11 cellular contexts compared by ENCODE assay signal in the genomic region with DNA sequence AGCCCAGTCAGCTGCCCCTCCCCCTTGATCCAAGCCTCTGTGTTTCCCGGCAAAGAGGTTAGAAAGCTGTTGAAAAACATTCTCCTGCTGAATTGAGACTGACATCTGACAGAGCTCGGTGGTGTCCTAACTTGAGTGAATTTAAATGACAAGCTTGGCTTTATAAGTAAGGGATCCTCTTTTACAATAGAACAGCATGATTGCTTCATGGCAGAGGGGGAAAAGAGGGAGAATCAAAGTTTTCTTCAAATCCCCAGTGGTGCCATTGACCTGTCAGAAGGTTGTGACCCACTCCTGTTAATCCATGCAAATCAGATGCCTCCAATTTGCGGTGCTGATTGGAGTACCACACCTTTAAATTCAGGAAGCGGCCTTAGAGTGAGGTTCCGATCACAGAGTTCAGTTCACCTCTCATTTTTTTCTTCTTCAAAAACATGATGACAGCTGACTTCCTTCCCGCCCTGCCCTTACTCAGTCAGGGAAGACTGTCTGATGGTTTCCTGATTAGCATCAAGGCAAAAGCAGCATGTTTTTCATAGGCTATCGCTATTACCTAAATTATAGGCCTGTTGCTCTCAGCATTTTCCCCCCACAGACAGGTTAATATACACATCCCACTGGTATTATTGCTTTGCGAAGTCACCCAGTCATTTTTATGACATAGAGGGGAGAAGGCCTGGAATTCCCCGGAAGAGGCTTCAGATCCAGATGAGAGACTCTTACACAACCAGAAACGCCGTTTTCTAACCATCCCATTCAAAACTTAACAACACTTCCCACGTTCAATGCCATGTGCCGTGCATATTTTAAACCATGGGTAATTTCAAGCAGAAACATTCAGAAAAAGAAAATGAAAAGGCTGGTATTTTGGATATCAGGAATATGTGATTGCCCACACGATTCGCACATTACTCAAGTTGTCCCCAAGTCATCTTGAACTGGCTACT.
DNase-seq lines count a peak whose midpoint lies in the region; ATAC-seq, FAIRE-seq and TF ChIP-seq lines count a peak whose summit lies in the region.
"Had no signal": no experiment of that assay in that cellular context is flagged by ENCODE, and none has a peak within 500 bp of the region (broad histone marks: within the 10 kb centered on the region; RNA-seq: fewer than 3 reads in every experiment).

No MANE protein-coding gene starts in this region.

- H3K36me3 ChIP-seq in Peyer's patch: no peaks in the 10 kb centered on the region
- no peaks in the 10 kb centered on the region for H3K36me3 ChIP-seq in Caco-2 (ENCODE audit: control insufficient read depth, insufficient read depth, low read length)
- H3K36me3 ChIP-seq: MG63, tibial nerve had no signal

- no peaks in the 10 kb centered on the region for H3K27me3 Mint-ChIP-seq in naive thymus-derived CD8-positive, alpha-beta T cell
- H3K27me3 Mint-ChIP-seq in Calu3 (ENCODE audit: unreplicated experiment) (no peaks in the 10 kb centered on the region), Caco-2 (ENCODE audit: insufficient read depth, unreplicated experiment) (peaks cover 6% of the 10 kb centered on the region)
- no peaks in the 10 kb centered on the region for H3K27me3 Mint-ChIP-seq in activated CD8-positive, alpha-beta T cell treated with anti-CD3 and anti-CD28 coated beads, Interleukin-2, amount 10 ng/mL, durations not matched to agents 7 days and 5 days (ENCODE audit: low read depth)
- H3K27me3 Mint-ChIP-seq: dendritic cell treated with granulocyte-macrophage colony-stimulating factor and Interleukin-4, amounts not matched to agents 40 ng/mL and 50 ng/mL, for 4 days had no signal

- POLR2A ChIA-PET in naive thymus-derived CD8-positive, alpha-beta T cell (lab: Charles Lee): no interaction called here
- POLR2A ChIA-PET in Caco-2 (lab: Charles Lee): no interaction called here
- POLR2A ChIA-PET in activated CD8-positive, alpha-beta T cell treated with anti-CD3 and anti-CD28 coated beads, Interleukin-2, amount 10 ng/mL, durations not matched to agents 7 days and 5 days (lab: Charles Lee): no interaction called here

- intact Hi-C loops in Calu3 (cut with micrococcal nuclease; ENCODE audit: unreplicated experiment): no loop called here
- intact Hi-C loops in Caco-2 (cut with micrococcal nuclease; ENCODE audit: unreplicated experiment): no loop called here

- FAIRE-seq in GM12891 (lab: Jason Lieb, UNC): peak; percentile 83

- H3K27ac ChIP-seq in Peyer's patch: peak overlapping the region in 3 of 4 donors; percentile 2 to 73 (median 14)

- H3K4me3 ChIP-seq in Peyer's patch: no peak overlapping the region
- no peak overlapping the region for H3K4me3 ChIP-seq in Caco-2 (ENCODE audit: low read depth, low read length)
- H3K4me3 ChIP-seq: MG63, tibial nerve had no signal

- peak overlapping the region in 6 of 10 donors; percentile 23 to 81 (median 69) for H3K27ac Mint-ChIP-seq in naive thymus-derived CD8-positive, alpha-beta T cell
- H3K27ac Mint-ChIP-seq in Calu3 (ENCODE audit: unreplicated experiment): no peak overlapping the region
- no peak overlapping the region for H3K27ac Mint-ChIP-seq in Caco-2 (ENCODE audit: unreplicated experiment)
- no peak overlapping the region for H3K27ac Mint-ChIP-seq in activated CD8-positive, alpha-beta T cell treated with anti-CD3 and anti-CD28 coated beads, Interleukin-2, amount 10 ng/mL, durations not matched to agents 7 days and 5 days
- H3K27ac Mint-ChIP-seq: dendritic cell treated with granulocyte-macrophage colony-stimulating factor and Interleukin-4, amounts not matched to agents 40 ng/mL and 50 ng/mL, for 4 days had no signal

- H3K27me3 ChIP-seq in Peyer's patch (no peaks in the 10 kb centered on the region), Caco-2 (replicated peaks; ENCODE audit: control insufficient read depth, insufficient read depth, low read length) (no peaks in the 10 kb centered on the region)
- H3K27me3 ChIP-seq: MG63, tibial nerve had no signal

- TF ChIP-seq CTCF in Peyer's patch (IDR thresholded peaks at IDR 0.05) (no peak), Calu3 (IDR thresholded peaks at IDR 0.05; ENCODE audit: unreplicated experiment) (no peak), Caco-2 (IDR thresholded peaks at IDR 0.05; ENCODE audit: insufficient read depth in 1 of 2, low read depth in 1 of 2, low read length in 1 of 2, severe bottlenecking in 1 of 2, unreplicated experiment in 1 of 2) (no peak)

- CTCF ChIA-PET in Calu3 (lab: Charles Lee) (no interaction called here), Caco-2 (lab: Charles Lee) (no interaction called here)
- CTCF ChIA-PET in activated CD8-positive, alpha-beta T cell treated with anti-CD3 and anti-CD28 coated beads, Interleukin-2, amount 10 ng/mL, durations not matched to agents 7 days and 5 days (lab: Charles Lee): interaction anchor here (1.2 kb wide), 1 partner anchor 19 kb away, joined by 3 read pairs; no protein-coding TSS in a partner anchor

- H3K36me3 Mint-ChIP-seq in naive thymus-derived CD8-positive, alpha-beta T cell: no peaks in the 10 kb centered on the region
- H3K36me3 Mint-ChIP-seq in Calu3 (ENCODE audit: insufficient read depth, unreplicated experiment) (no peaks in the 10 kb centered on the region), Caco-2 (ENCODE audit: insufficient read depth, unreplicated experiment) (no peaks in the 10 kb centered on the region)
- no peaks in the 10 kb centered on the region for H3K36me3 Mint-ChIP-seq in activated CD8-positive, alpha-beta T cell treated with anti-CD3 and anti-CD28 coated beads, Interleukin-2, amount 10 ng/mL, durations not matched to agents 7 days and 5 days (ENCODE audit: low read depth)

- no peaks in the 10 kb centered on the region for H3K9me3 ChIP-seq in Peyer's patch
- H3K9me3 ChIP-seq in Caco-2: no peaks in the 10 kb centered on the region
- H3K9me3 ChIP-seq: MG63 had no signal

- H3K4me1 Mint-ChIP-seq in naive thymus-derived CD8-positive, alpha-beta T cell: peaks cover 6 to 43% (median 14%) of the 10 kb centered on the region in 4 donors
- no peaks in the 10 kb centered on the region for H3K4me1 Mint-ChIP-seq in Calu3 (ENCODE audit: low read depth, unreplicated experiment)
- H3K4me1 Mint-ChIP-seq in Caco-2 (ENCODE audit: low read depth, unreplicated experiment): no peaks in the 10 kb centered on the region
- H3K4me1 Mint-ChIP-seq in activated CD8-positive, alpha-beta T cell treated with anti-CD3 and anti-CD28 coated beads, Interleukin-2, amount 10 ng/mL, durations not matched to agents 7 days and 5 days (ENCODE audit: low read depth): peaks cover 10% of the 10 kb centered on the region

- ATAC-seq in GM21529 (IDR thresholded peaks at IDR 0.05; ENCODE audit: unreplicated experiment): peak; percentile 37
- peak; percentile 49 to 54 for ATAC-seq in naive thymus-derived CD8-positive, alpha-beta T cell
- ATAC-seq in activated CD8-positive, alpha-beta T cell treated with anti-CD3 and anti-CD28 coated beads, Interleukin-2, amount 10 ng/mL, durations not matched to agents 7 days and 5 days: no peak

- TF ChIP-seq POLR2A in GM12891 (IDR thresholded peaks at IDR 0.05; ENCODE audit: low read depth, low read length): no peak
- TF ChIP-seq POLR2A in Peyer's patch (IDR thresholded peaks at IDR 0.05): no peak

- no TSS peak for BruUV-seq in Calu3 (replicated peaks; lab: Mats Ljungman, UMichigan)
- BruUV-seq in Caco-2 (replicated peaks; lab: Mats Ljungman, UMichigan): no TSS peak

- H3K4me1 ChIP-seq in Peyer's patch: no peaks in the 10 kb centered on the region
- H3K4me1 ChIP-seq in Caco-2: no peaks in the 10 kb centered on the region

- H3K4me3 Mint-ChIP-seq in naive thymus-derived CD8-positive, alpha-beta T cell: peak overlapping the region in 4 of 10 donors; percentile 15 to 38 (median 27)
- H3K4me3 Mint-ChIP-seq in Calu3 (ENCODE audit: low read depth, unreplicated experiment) (no peak overlapping the region), Caco-2 (ENCODE audit: unreplicated experiment) (no peak overlapping the region)
- H3K4me3 Mint-ChIP-seq in activated CD8-positive, alpha-beta T cell treated with anti-CD3 and anti-CD28 coated beads, Interleukin-2, amount 10 ng/mL, durations not matched to agents 7 days and 5 days: no peak overlapping the region
- H3K4me3 Mint-ChIP-seq: dendritic cell treated with granulocyte-macrophage colony-stimulating factor and Interleukin-4, amounts not matched to agents 40 ng/mL and 50 ng/mL, for 4 days had no signal

- H3K9me3 Mint-ChIP-seq in naive thymus-derived CD8-positive, alpha-beta T cell: no peaks in the 10 kb centered on the region
- H3K9me3 Mint-ChIP-seq in Calu3 (ENCODE audit: low read depth, unreplicated experiment): no peaks in the 10 kb centered on the region
- H3K9me3 Mint-ChIP-seq in Caco-2 (ENCODE audit: unreplicated experiment): no peaks in the 10 kb centered on the region
- no peaks in the 10 kb centered on the region for H3K9me3 Mint-ChIP-seq in activated CD8-positive, alpha-beta T cell treated with anti-CD3 and anti-CD28 coated beads, Interleukin-2, amount 10 ng/mL, durations not matched to agents 7 days and 5 days (ENCODE audit: insufficient read depth)
- H3K9me3 Mint-ChIP-seq: dendritic cell treated with granulocyte-macrophage colony-stimulating factor and Interleukin-4, amounts not matched to agents 40 ng/mL and 50 ng/mL, for 4 days had no signal

- DNase-seq in GM12891 (ENCODE audit: insufficient read length, low spot score): no peak
- peak in 2 of 3 donors; percentile 57 to 65 for DNase-seq in Peyer's patch
- DNase-seq in naive thymus-derived CD8-positive, alpha-beta T cell: peak in 4 of 10 donors; percentile 5 to 26 (median 14)
- DNase-seq in Calu3: no peak
- DNase-seq in Caco-2: no peak
- DNase-seq in SHP77 treated with DMSO at 0.1 percent for 48 hours (lab: John Stamatoyannopoulos, UW): no peak
- DNase-seq in activated CD8-positive, alpha-beta T cell treated with anti-CD3 and anti-CD28 coated beads, Interleukin-2, amount 10 ng/mL, durations not matched to agents 7 days and 5 days: no peak
- DNase-seq: MG63 had no signal

TF ChIP-seq in GM12891, 5 proteins besides CTCF, POLR2A, EP300 and RAD21:
- TF ChIP-seq TAF1 (IDR thresholded peaks at IDR 0.05; ENCODE audit: low read depth, low read length) (no peak), PAX5 (IDR thresholded peaks at IDR 0.05; ENCODE audit: insufficient read depth, low read length, severe bottlenecking) (no peak), POU2F2 (IDR thresholded peaks at IDR 0.05; ENCODE audit: low read depth, low read length) (peak; percentile 61; the same call in 1 of the 2 replicates), SPI1 (IDR thresholded peaks at IDR 0.05; ENCODE audit: low read depth, low read length) (peak; percentile 53; the same call in 1 of the 2 replicates)

Comparison
In these comparisons a context has a peak if more than half of its experiments do, and no peak if none do; other contexts are left out.
1. DNase-seq: peak in Peyer's patch (2 of 3); none in GM12891 (single experiment), Calu3 (single experiment), Caco-2 (0 of 2), SHP77 treated with DMSO at 0.1 percent for 48 hours (single experiment) and activated CD8-positive, alpha-beta T cell treated with anti-CD3 and anti-CD28 coated beads, Interleukin-2, amount 10 ng/mL, durations not matched to agents 7 days and 5 days (single experiment).
2. H3K27ac Mint-ChIP-seq: peak in naive thymus-derived CD8-positive, alpha-beta T cell (6 of 10); none in Calu3 (single experiment), Caco-2 (single experiment) and activated CD8-positive, alpha-beta T cell treated with anti-CD3 and anti-CD28 coated beads, Interleukin-2, amount 10 ng/mL, durations not matched to agents 7 days and 5 days (single experiment).